11 cellular contexts compared by ENCODE assay signal in genomic region chr17:77322284-77322533, GRCh38.
A peak's percentile ranks its signal among the peaks of the same experiment; 100 is the strongest.
DNase-seq lines count a peak whose midpoint lies in the region; ATAC-seq, FAIRE-seq and TF ChIP-seq lines count a peak whose summit lies in the region.
"Had no signal": no experiment of that assay in that cellular context is flagged by ENCODE, and none has a peak within 500 bp of the region (broad histone marks: within the 10 kb centered on the region; RNA-seq: fewer than 3 reads in every experiment).

No MANE protein-coding gene starts in this region.

- no peak overlapping the region for H2BK5ac ChIP-seq in mesenchymal stem cell (ENCODE audit: low read depth, low read length, poor library complexity, severe bottlenecking)

- H4K8ac ChIP-seq in mesenchymal stem cell (ENCODE audit: low read length) = peak overlapping the region; percentile 94

- TF ChIP-seq EP300 in GM12878 (IDR thresholded peaks at IDR 0.05; ENCODE audit: borderline replicate concordance in 1 of 2, control insufficient read depth in 1 of 2, low read depth in 2 of 2, low read length in 2 of 2) = no peak

- peak overlapping the region; percentile 78 to 99 for H3K18ac ChIP-seq in mesenchymal stem cell (ENCODE audit: low read depth in 1 of 2, low read length in 2 of 2)

- H3K79me1 ChIP-seq in mesenchymal stem cell (replicated peaks; ENCODE audit: low read length, poor library complexity, severe bottlenecking) = peaks cover 2% of the 10 kb centered on the region

- intact Hi-C loops in activated naive CD4-positive, alpha-beta T cell treated with anti-CD3 and anti-CD28 coated beads for 36 hours (cut with micrococcal nuclease) = no loop called here
- intact Hi-C loops in GM12878 (cut with micrococcal nuclease; ENCODE audit: unreplicated experiment) (loop anchor here (5.0 to 10.0 kb wide), 2 partner anchors 235 to 633 kb away; partner anchors contain the start of gene TNRC6C), tibial artery (cut with DNase I; ENCODE audit: low total_unique reads) (no loop called here)

- in situ Hi-C loops in GM12878 (cut with MboI) = no loop called here

- no peak for TF ChIP-seq CTCF in GM12878 (IDR thresholded peaks at IDR 0.05 in 2 of 3, conservative IDR thresholded peaks at IDR 0.05 in 1 of 3; ENCODE audit: control insufficient read depth in 2 of 3, extremely low read depth in 1 of 3, insufficient read depth in 1 of 3, low read depth in 3 of 3, low read length in 3 of 3)
- no peak for TF ChIP-seq CTCF in tibial artery (IDR thresholded peaks at IDR 0.05)
- no peak for TF ChIP-seq CTCF in omental fat pad (IDR thresholded peaks at IDR 0.05)

- WGBS in GM12878 (ENCODE audit: insufficient coverage, insufficient replicate concordance, low lambda C conversion rate, missing lambda C conversion rate) = under 1% methylated on average over 8 of the region's 8 CpGs
- WGBS in mesenchymal stem cell = 36% methylated on average over 8 of the region's 8 CpGs

- H3K4me3 ChIP-seq in GM12878 (peak overlapping the region; percentile 84), mesenchymal stem cell (ENCODE audit: insufficient read depth in 1 of 2, low read depth in 1 of 2, low read length in 2 of 2) (peak overlapping the region in 1 of 2 experiments; percentile 98), tibial artery (peak overlapping the region; percentile 58)
- H3K4me3 ChIP-seq: lung had no signal

- H3K9me3 Mint-ChIP-seq in activated naive CD4-positive, alpha-beta T cell treated with anti-CD3 and anti-CD28 coated beads for 36 hours = no peaks in the 10 kb centered on the region
- H3K9me3 Mint-ChIP-seq in activated naive CD4-positive, alpha-beta T cell treated with anti-CD3 and anti-CD28 coated beads, Interleukin-2, amount 10 ng/mL, durations not matched to agents 7 days and 5 days = no peaks in the 10 kb centered on the region

- H2BK15ac ChIP-seq in mesenchymal stem cell (ENCODE audit: low read depth, poor library complexity, severe bottlenecking) = peak overlapping the region; percentile 39

- H4K20me1 ChIP-seq in GM12878 (ENCODE audit: control insufficient read depth, insufficient read depth) = no peaks in the 10 kb centered on the region

- POLR2A ChIA-PET in GM12878 (lab: Charles Lee) = interaction anchor here (0.6 to 2.4 kb wide), 9 partner anchors 9 to 177 kb away, joined by 3 to 12 read pairs (median 7); no protein-coding TSS in a partner anchor

- H3K27ac ChIP-seq in GM12878 (ENCODE audit: control insufficient read depth, insufficient read depth) = peak overlapping the region; percentile 88
- H3K27ac ChIP-seq in mesenchymal stem cell (ENCODE audit: low read length, poor library complexity, severe bottlenecking) = peak overlapping the region; percentile 99
- H3K27ac ChIP-seq in tibial artery = peak overlapping the region; percentile 90 to 92

- peak overlapping the region in 1 of 2 experiments; percentile 14 for H3K23ac ChIP-seq in mesenchymal stem cell (ENCODE audit: low read length in 2 of 2)

- CTCF ChIA-PET in activated naive CD4-positive, alpha-beta T cell treated with anti-CD3 and anti-CD28 coated beads for 36 hours (lab: Charles Lee) = interaction anchor here (0.5 kb wide), 1 partner anchor 56 kb away, joined by 3 read pairs; no protein-coding TSS in a partner anchor
- CTCF ChIA-PET in activated naive CD4-positive, alpha-beta T cell treated with anti-CD3 and anti-CD28 coated beads, Interleukin-2, amount 10 ng/mL, durations not matched to agents 7 days and 5 days (lab: Charles Lee) = interaction anchor here (1.6 kb wide), 1 partner anchor 173 kb away, joined by 3 read pairs; no protein-coding TSS in a partner anchor
- CTCF ChIA-PET in GM12878 (lab: Yijun Ruan, JAX) = interaction anchor here (0.6 to 2.2 kb wide), 3 partner anchors 10 to 129 kb away, joined by 4 to 9 read pairs (median 4); no protein-coding TSS in a partner anchor

- ATAC-seq in GM12878 (no peak), omental fat pad (ENCODE audit: low FRiP score) (no peak), HG03095 (IDR thresholded peaks at IDR 0.05; ENCODE audit: unreplicated experiment) (no peak)

- SMC1A ChIA-PET in GM12878 (lab: Charles Lee; ENCODE audit: uncharacterized antibody, unreplicated experiment) = interaction anchor here (1.2 to 4.1 kb wide), 5 partner anchors 9 to 151 kb away, joined by 3 to 25 read pairs (median 4); no protein-coding TSS in a partner anchor

- H3K4me1 Mint-ChIP-seq in activated naive CD4-positive, alpha-beta T cell treated with anti-CD3 and anti-CD28 coated beads for 36 hours (ENCODE audit: low read depth) = peaks cover 62% of the 10 kb centered on the region
- peaks cover 65% of the 10 kb centered on the region for H3K4me1 Mint-ChIP-seq in activated naive CD4-positive, alpha-beta T cell treated with anti-CD3 and anti-CD28 coated beads, Interleukin-2, amount 10 ng/mL, durations not matched to agents 7 days and 5 days

- H4K91ac ChIP-seq in mesenchymal stem cell (ENCODE audit: low read length) = peak overlapping the region; percentile 97

- H3K36me3 Mint-ChIP-seq in activated naive CD4-positive, alpha-beta T cell treated with anti-CD3 and anti-CD28 coated beads for 36 hours (ENCODE audit: low read depth) = no peaks in the 10 kb centered on the region
- H3K36me3 Mint-ChIP-seq in activated naive CD4-positive, alpha-beta T cell treated with anti-CD3 and anti-CD28 coated beads, Interleukin-2, amount 10 ng/mL, durations not matched to agents 7 days and 5 days = no peaks in the 10 kb centered on the region

- no peak for TF ChIP-seq RAD21 in GM12878 (IDR thresholded peaks at IDR 0.05; ENCODE audit: insufficient read depth, low read depth, low read length)

- H3K36me3 ChIP-seq in GM12878 (ENCODE audit: control insufficient read depth in 2 of 2, insufficient read depth in 2 of 2, low read length in 1 of 2) (no peaks in the 10 kb centered on the region; a peak in 2 of 4 replicates), mesenchymal stem cell (ENCODE audit: control insufficient read depth in 1 of 2, insufficient read depth in 2 of 2, low read depth in 1 of 2, low read length in 2 of 2) (peaks cover 7 to 20% of the 10 kb centered on the region in 2 experiments), tibial artery (peaks cover 0 to 4% (median 0%) of the 10 kb centered on the region in 3 donors)

- H2AFZ ChIP-seq in GM12878 (ENCODE audit: control insufficient read depth, low read depth, low read length) (peak overlapping the region; percentile 19), mesenchymal stem cell (ENCODE audit: low read depth, low read length) (no peak overlapping the region)

- DNase-seq in activated naive CD4-positive, alpha-beta T cell treated with anti-CD3 and anti-CD28 coated beads for 36 hours = no peak
- DNase-seq in activated naive CD4-positive, alpha-beta T cell treated with anti-CD3 and anti-CD28 coated beads, Interleukin-2, amount 10 ng/mL, durations not matched to agents 7 days and 5 days = no peak
- DNase-seq in GM12878 (ENCODE audit: low read depth, low spot score) = no peak
- no peak for DNase-seq in mesenchymal stem cell
- no peak for DNase-seq in tibial artery
- DNase-seq in omental fat pad (ENCODE audit: low spot score) = no peak
- DNase-seq in activated effector memory CD4-positive, alpha-beta T cell treated with Interleukin-2 at 50 U/mL for 16 hours = no peak
- DNase-seq: central memory CD4-positive, alpha-beta T cell; NCI-H2171 had no signal

- no peak for FAIRE-seq in GM12878 (lab: Jason Lieb, UNC)

- peak overlapping the region; percentile 89 for H3K9ac ChIP-seq in GM12878 (ENCODE audit: control insufficient read depth, insufficient read depth, low read length)
- peak overlapping the region; percentile 100 for H3K9ac ChIP-seq in mesenchymal stem cell (ENCODE audit: low read length)

- no peaks in the 10 kb centered on the region for H3K27me3 ChIP-seq in GM12878 (replicated peaks in 1 of 2; ENCODE audit: control insufficient read depth in 2 of 2, insufficient read depth in 2 of 2, low read length in 1 of 2)
- no peaks in the 10 kb centered on the region for H3K27me3 ChIP-seq in mesenchymal stem cell (ENCODE audit: control insufficient read depth in 1 of 2, insufficient read depth in 1 of 2, low read length in 2 of 2)
- H3K27me3 ChIP-seq in tibial artery = no peaks in the 10 kb centered on the region

- H3K4ac ChIP-seq in mesenchymal stem cell (ENCODE audit: low read depth in 1 of 2, low read length in 2 of 2) = peak overlapping the region; percentile 58 to 94

- no TSS peak for BruUV-seq in GM12878 (replicated peaks; lab: Mats Ljungman, UMichigan)

- no peak overlapping the region for H3K4me3 Mint-ChIP-seq in activated naive CD4-positive, alpha-beta T cell treated with anti-CD3 and anti-CD28 coated beads for 36 hours
- H3K4me3 Mint-ChIP-seq in activated naive CD4-positive, alpha-beta T cell treated with anti-CD3 and anti-CD28 coated beads, Interleukin-2, amount 10 ng/mL, durations not matched to agents 7 days and 5 days = no peak overlapping the region

- peaks cover 69% of the 10 kb centered on the region for H3K79me2 ChIP-seq in GM12878 (ENCODE audit: control insufficient read depth, insufficient read depth, low read length)

- H2AK5ac ChIP-seq in mesenchymal stem cell (ENCODE audit: low read length, severe bottlenecking) = peak overlapping the region; percentile 71

- RAD21 ChIA-PET in GM12878 (lab: Charles Lee; ENCODE audit: unreplicated experiment) = interaction anchor here (0.9 to 2.7 kb wide), 6 partner anchors 9 to 232 kb away, joined by 3 to 20 read pairs (median 6); no protein-coding TSS in a partner anchor

- H3K4me2 ChIP-seq in GM12878 (ENCODE audit: control insufficient read depth, insufficient read depth) = peak overlapping the region; percentile 94
- peak overlapping the region; percentile 26 for H3K4me2 ChIP-seq in mesenchymal stem cell (ENCODE audit: low read length, poor library complexity, severe bottlenecking)

- H2BK120ac ChIP-seq in mesenchymal stem cell (ENCODE audit: low read depth, low read length) = peak overlapping the region; percentile 83

- no peaks in the 10 kb centered on the region for H3K27me3 Mint-ChIP-seq in activated naive CD4-positive, alpha-beta T cell treated with anti-CD3 and anti-CD28 coated beads for 36 hours (ENCODE audit: low read depth)
- peaks cover 39% of the 10 kb centered on the region for H3K27me3 Mint-ChIP-seq in activated naive CD4-positive, alpha-beta T cell treated with anti-CD3 and anti-CD28 coated beads, Interleukin-2, amount 10 ng/mL, durations not matched to agents 7 days and 5 days

- peak overlapping the region; percentile 53 for H3K27ac Mint-ChIP-seq in activated naive CD4-positive, alpha-beta T cell treated with anti-CD3 and anti-CD28 coated beads for 36 hours
- no peak overlapping the region for H3K27ac Mint-ChIP-seq in activated naive CD4-positive, alpha-beta T cell treated with anti-CD3 and anti-CD28 coated beads, Interleukin-2, amount 10 ng/mL, durations not matched to agents 7 days and 5 days

- peak overlapping the region in 1 of 2 experiments; percentile 97 for H3K14ac ChIP-seq in mesenchymal stem cell (ENCODE audit: low read length in 2 of 2)

- no peak for TF ChIP-seq POLR2A in GM12878 (IDR thresholded peaks at IDR 0.05; ENCODE audit: low read depth, low read length)

- H2BK12ac ChIP-seq in mesenchymal stem cell (ENCODE audit: low read length in 2 of 2) = peak overlapping the region; percentile 96 to 100

- no peaks in the 10 kb centered on the region for H3K9me3 ChIP-seq in GM12878 (replicated peaks; ENCODE audit: control insufficient read depth, insufficient read depth, low read length)
- no peaks in the 10 kb centered on the region for H3K9me3 ChIP-seq in mesenchymal stem cell (ENCODE audit: control insufficient read depth, low read length)
- no peaks in the 10 kb centered on the region for H3K9me3 ChIP-seq in tibial artery

- H3K4me1 ChIP-seq in GM12878 (ENCODE audit: control insufficient read depth, insufficient read depth, low read length) (peaks cover 68% of the 10 kb centered on the region), mesenchymal stem cell (ENCODE audit: control insufficient read depth, insufficient read depth, low read depth, low read length) (peaks cover 65% of the 10 kb centered on the region), tibial artery (peaks cover 24 to 76% (median 61%) of the 10 kb centered on the region in 4 donors)
